19 cellular contexts compared by ENCODE assay signal in the genomic region with DNA sequence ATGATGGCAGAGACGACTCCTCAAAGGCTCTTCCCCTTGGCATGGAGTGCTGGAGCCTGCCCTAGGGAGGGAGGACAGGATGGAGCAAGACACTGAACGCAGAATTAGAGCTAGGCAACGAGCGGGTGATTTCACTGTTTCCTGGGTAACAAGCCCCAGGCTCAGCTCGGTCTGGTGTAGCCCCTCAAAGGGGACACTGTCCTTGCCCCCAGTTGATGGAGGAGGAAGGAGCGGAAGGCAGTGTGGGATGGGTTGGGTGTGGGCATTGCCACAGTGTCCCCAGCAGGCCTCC. TPM values are rescaled to one million over a fixed set of nuclear protein-coding genes. Genes with fewer than 3 reads are reported as not detected.
DNase-seq lines count a peak whose midpoint lies in the region; ATAC-seq, FAIRE-seq and TF ChIP-seq lines count a peak whose summit lies in the region.
"Had no signal": no experiment of that assay in that cellular context is flagged by ENCODE, and none has a peak within 500 bp of the region (broad histone marks: within the 10 kb centered on the region; RNA-seq: fewer than 3 reads in every experiment).

No MANE protein-coding gene starts in this region.

- CTCF ChIA-PET in HepG2 (lab: Yijun Ruan, JAX; ENCODE audit: low intra/inter-chr PET ratio, low total read pairs), result no interaction called here

- no peaks in the 10 kb centered on the region for H3K27me3 ChIP-seq in right lobe of liver
- no peaks in the 10 kb centered on the region; a peak in 1 of 5 replicates for H3K27me3 ChIP-seq in HepG2 (ENCODE audit: control insufficient read depth in 1 of 2, insufficient read depth in 2 of 2, low read length in 2 of 2)
- no peaks in the 10 kb centered on the region for H3K27me3 ChIP-seq in right atrium auricular region
- H3K27me3 ChIP-seq in psoas muscle (ENCODE audit: insufficient read depth in 3 of 3, low read length in 2 of 3), result no peaks in the 10 kb centered on the region
- H3K27me3 ChIP-seq: SJSA1 had no signal

- H3K9ac ChIP-seq in HepG2 (ENCODE audit: insufficient read depth, low read depth, low read length), result no peak overlapping the region

- no peak for DNase-seq in right lobe of liver
- no peak for DNase-seq in HepG2 (ENCODE audit: low spot score)
- peak; percentile 78 for DNase-seq in right atrium auricular region (ENCODE audit: low spot score)
- DNase-seq in psoas muscle, result peak; percentile 51 to 74
- no peak for DNase-seq in germinal center (ENCODE audit: low spot score)
- DNase-seq in NCI-H187 (lab: John Stamatoyannopoulos, UW), result no peak
- DNase-seq in DMS 273 (lab: John Stamatoyannopoulos, UW; ENCODE audit: unreplicated experiment), result no peak
- DNase-seq: activated CD4-positive, alpha-beta T cell treated with anti-CD3 and anti-CD28 coated beads, Interleukin-2, amount 10 ng/mL, durations not matched to agents 24 days and 14 days; activated T-cell treated with anti-CD3 and anti-CD28 coated beads, Interleukin-2, amount 50 U/mL, for 24 hours; CD8-positive, alpha-beta T cell; EL; GOT3; midbrain; NCI-H1694 treated with DMSO at 0.1 percent for 48 hours had no signal

- H3K4me1 ChIP-seq in right lobe of liver, result peaks cover 0 to 16% (median 2%) of the 10 kb centered on the region in 4 donors
- peaks cover 55% of the 10 kb centered on the region for H3K4me1 ChIP-seq in HepG2 (ENCODE audit: insufficient read depth, low read length)
- peaks cover 0 to 40% of the 10 kb centered on the region in 2 donors for H3K4me1 ChIP-seq in right atrium auricular region
- H3K4me1 ChIP-seq in psoas muscle, result peaks cover 15% of the 10 kb centered on the region

- H4K20me1 ChIP-seq in HepG2 (ENCODE audit: insufficient read depth, low read length), result no peaks in the 10 kb centered on the region

- no peak for TF ChIP-seq POLR2A in right lobe of liver (IDR thresholded peaks at IDR 0.05)
- TF ChIP-seq POLR2A in HepG2 (IDR thresholded peaks at IDR 0.05; ENCODE audit: insufficient read depth in 1 of 2, low read depth in 2 of 2, low read length in 2 of 2), result no peak

- WGBS in right lobe of liver (ENCODE audit: insufficient coverage, low coverage, low lambda C conversion rate, missing lambda C conversion rate), result 74% methylated on average over 4 of the region's 6 CpGs
- WGBS in HepG2 (ENCODE audit: low lambda C conversion rate), result 96% methylated on average over 6 of the region's 6 CpGs
- 65 to 76% (median 70%) methylated on average over 6 of the region's 6 CpGs for WGBS in psoas muscle, 3 donors

- TF ChIP-seq CTCF in right lobe of liver (IDR thresholded peaks at IDR 0.05) (no peak), HepG2 (CRISPR knock-in tag; IDR thresholded peaks at IDR 0.05) (no peak), right atrium auricular region (IDR thresholded peaks at IDR 0.05) (no peak), psoas muscle (IDR thresholded peaks at IDR 0.05) (no peak)

- no TSS peak for BruUV-seq in HepG2 (replicated peaks; lab: Mats Ljungman, UMichigan)

- no peak overlapping the region for H2AFZ ChIP-seq in HepG2 (ENCODE audit: low read length)

- no peak for TF ChIP-seq EP300 in HepG2 (IDR thresholded peaks at IDR 0.05; ENCODE audit: low read depth in 2 of 2, low read length in 2 of 2)
- no peak for TF ChIP-seq EP300 in HepG2 (CRISPR knock-in tag; IDR thresholded peaks at IDR 0.05; ENCODE audit: borderline replicate concordance)

- H3K4me2 ChIP-seq in HepG2 (ENCODE audit: low read depth, low read length), result no peak overlapping the region

- H3K4me3 ChIP-seq in right lobe of liver (no peak overlapping the region), HepG2 (replicated peaks in 1 of 3; ENCODE audit: insufficient read depth in 1 of 3, low read depth in 2 of 3, low read length in 3 of 3) (no peak overlapping the region), right atrium auricular region (no peak overlapping the region), psoas muscle (no peak overlapping the region)
- H3K4me3 ChIP-seq: GM12878, SJSA1 had no signal

- FAIRE-seq in HepG2 (lab: Jason Lieb, UNC), result no peak
- FAIRE-seq: A204.1, GM12878, islet of Langerhans had no signal

- intact Hi-C loops in right lobe of liver (cut with DNase I), result no loop called here
- intact Hi-C loops in HepG2 (cut with micrococcal nuclease; ENCODE audit: unreplicated experiment), result loop anchor here (5.0 kb wide), 1 partner anchor 33 kb away; a partner anchor contains a TSS
- intact Hi-C loops in psoas muscle (cut with DNase I), result no loop called here

- in situ Hi-C loops in HepG2 (cut with HindIII; ENCODE audit: extremely low pct_ligation_motif_present, low pct_unique_long_range_greater_than_20kb), result no loop called here

- TF ChIP-seq RAD21 in HepG2 (CRISPR knock-in tag; IDR thresholded peaks at IDR 0.05), result no peak

- no peaks in the 10 kb centered on the region for H3K9me3 ChIP-seq in right lobe of liver
- H3K9me3 ChIP-seq in HepG2 (ENCODE audit: low read length), result no peaks in the 10 kb centered on the region
- H3K9me3 ChIP-seq in right atrium auricular region, result no peaks in the 10 kb centered on the region
- no peaks in the 10 kb centered on the region for H3K9me3 ChIP-seq in psoas muscle
- H3K9me3 ChIP-seq: SJSA1 had no signal

- ATAC-seq in right lobe of liver (peak in 1 of 4 donors; percentile 7), HepG2 (no peak), psoas muscle (peak in 3 of 4 donors; percentile 38 to 61 (median 40)), HG03196 (IDR thresholded peaks at IDR 0.05; ENCODE audit: unreplicated experiment) (no peak)
- ATAC-seq: CD8-positive, alpha-beta T cell; GM12878 had no signal

- POLR2A ChIA-PET in HepG2 (lab: Yijun Ruan, JAX), result interaction anchor here (0.8 to 1.7 kb wide), 3 partner anchors 61 to 78 kb away, joined by 3 to 4 read pairs (median 4); a partner anchor contains a TSS

- H3K36me3 ChIP-seq in right lobe of liver, result no peaks in the 10 kb centered on the region
- H3K36me3 ChIP-seq in HepG2 (replicated peaks in 1 of 2; ENCODE audit: control insufficient read depth in 1 of 2, insufficient read depth in 2 of 2, low read length in 2 of 2), result no peaks in the 10 kb centered on the region
- no peaks in the 10 kb centered on the region for H3K36me3 ChIP-seq in right atrium auricular region
- no peaks in the 10 kb centered on the region for H3K36me3 ChIP-seq in psoas muscle (ENCODE audit: insufficient read depth in 1 of 2, low read depth in 1 of 2)
- H3K36me3 ChIP-seq: SJSA1 had no signal

- H3K79me2 ChIP-seq in HepG2 (ENCODE audit: insufficient read depth, low read length), result no peaks in the 10 kb centered on the region

- H3K27ac ChIP-seq in right lobe of liver (peak overlapping the region; percentile 85 to 100 (median 98)), HepG2 (ENCODE audit: extremely low read length, insufficient read depth, low read length) (no peak overlapping the region), right atrium auricular region (peak overlapping the region; percentile 84 to 87), psoas muscle (peak overlapping the region; percentile 73)

RNA-seq across cellular contexts. Expression of a gene that starts 31.5 kb away (rescaled TPM):
- total RNA-seq in right lobe of liver, result 10 to 100 TPM; 42.7 to 94.1 (median 71.0) TPM
- total RNA-seq in HepG2 (2016; rRNA removed; fragmentation: Illumina TruSeq; extraction: Trizol), result 13.4 and 36.4 TPM in 2 replicates
- total RNA-seq in HepG2 (2016; cell fraction: cytosol; rRNA removed; fragmentation: Illumina TruSeq; extraction: Trizol; ENCODE audit: low read depth), result 13.8 and 16.4 TPM in 2 replicates
- total RNA-seq in HepG2 (2016; cell fraction: insoluble cytoplasmic fraction; rRNA removed; fragmentation: Illumina TruSeq; extraction: Trizol), result 12.1 and 36.9 TPM in 2 replicates
- 20.3 and 20.7 TPM in 2 replicates for total RNA-seq in HepG2 (2016; cell fraction: membrane; rRNA removed; fragmentation: Illumina TruSeq; extraction: Trizol)
- total RNA-seq in HepG2 (2016; cell fraction: nucleus; rRNA removed; fragmentation: Illumina TruSeq; extraction: Trizol), result 47.6 and 57.6 TPM in 2 replicates
- 21.6 and 23.6 TPM in 2 replicates for polyA plus RNA-seq in HepG2 (2011; rRNA removed)
- 16.3 and 29.8 TPM in 2 replicates for polyA plus RNA-seq in HepG2 (2011; cell fraction: cytosol; rRNA removed)
- polyA plus RNA-seq in HepG2 (2011; cell fraction: nucleus; rRNA removed), result 231 and 320 TPM in 2 replicates
- 50.7 and 73.8 TPM in 2 replicates for polyA plus RNA-seq in HepG2 (2012)
- polyA plus RNA-seq in HepG2 (2016; cell fraction: cytosol; fragmentation: Illumina TruSeq; extraction: Trizol; ENCODE audit: low read depth), result 11.3 and 13.9 TPM in 2 replicates
- 16.7 and 22.9 TPM in 2 replicates for polyA plus RNA-seq in HepG2 (2016; cell fraction: insoluble cytoplasmic fraction; fragmentation: Illumina TruSeq; extraction: Trizol; ENCODE audit: low read depth)
- 13.9 and 14.3 TPM in 2 replicates for polyA plus RNA-seq in HepG2 (2016; cell fraction: membrane; fragmentation: Illumina TruSeq; extraction: Trizol; ENCODE audit: low read depth)
- polyA plus RNA-seq in HepG2 (2016; cell fraction: nucleus; fragmentation: Illumina TruSeq; extraction: Trizol; ENCODE audit: insufficient read depth, low read depth), result 136 and 145 TPM in 2 replicates
- polyA minus RNA-seq in HepG2 (2011; rRNA and poly(A)+ RNA removed; ENCODE audit: low replicate concordance), result 7.2 and 27.1 TPM in 2 replicates
- 22.9 and 24.2 TPM in 2 replicates for polyA minus RNA-seq in HepG2 (2011; cell fraction: cytosol; rRNA and poly(A)+ RNA removed)
- polyA minus RNA-seq in HepG2 (2011; cell fraction: nucleus; rRNA and poly(A)+ RNA removed), result 20.3 and 21.2 TPM in 2 replicates
- 10 to 100 TPM; 54.8 to 99.1 TPM for total RNA-seq in right atrium auricular region
- total RNA-seq in psoas muscle, result 10 to 100 TPM; 27.3 to 42.4 (median 34.3) TPM
- polyA plus RNA-seq in psoas muscle, result 10 to 100 TPM; 19.6 to 24.3 (median 22.8) TPM

RNA-seq across cellular contexts. Expression of a gene that starts 33.4 kb away (rescaled TPM):
- 1 to 10 TPM; 1.7 to 3.1 (median 2.1) TPM for total RNA-seq in right lobe of liver
- total RNA-seq in HepG2 (2016; rRNA removed; fragmentation: Illumina TruSeq; extraction: Trizol), result 3.8 and 5.5 TPM in 2 replicates
- 46.8 and 47.3 TPM in 2 replicates for total RNA-seq in HepG2 (2016; cell fraction: cytosol; rRNA removed; fragmentation: Illumina TruSeq; extraction: Trizol; ENCODE audit: low read depth)
- 2.3 and 7.7 TPM in 2 replicates for total RNA-seq in HepG2 (2016; cell fraction: insoluble cytoplasmic fraction; rRNA removed; fragmentation: Illumina TruSeq; extraction: Trizol)
- total RNA-seq in HepG2 (2016; cell fraction: membrane; rRNA removed; fragmentation: Illumina TruSeq; extraction: Trizol), result 11.8 and 13.0 TPM in 2 replicates
- total RNA-seq in HepG2 (2016; cell fraction: nucleus; rRNA removed; fragmentation: Illumina TruSeq; extraction: Trizol), result 6.5 and 8.4 TPM in 2 replicates
- 4.1 and 4.8 TPM in 2 replicates for polyA plus RNA-seq in HepG2 (2011; rRNA removed)
- polyA plus RNA-seq in HepG2 (2011; cell fraction: cytosol; rRNA removed), result 1.4 TPM in 2 replicates
- polyA plus RNA-seq in HepG2 (2011; cell fraction: nucleus; rRNA removed), result 17.6 and 21.2 TPM in 2 replicates
- 2.2 and 4.3 TPM in 2 replicates for polyA plus RNA-seq in HepG2 (2012)
- 0.32 and 0.43 TPM in 2 replicates for polyA plus RNA-seq in HepG2 (2016; cell fraction: cytosol; fragmentation: Illumina TruSeq; extraction: Trizol; ENCODE audit: low read depth)
- 2.2 and 2.4 TPM in 2 replicates for polyA plus RNA-seq in HepG2 (2016; cell fraction: insoluble cytoplasmic fraction; fragmentation: Illumina TruSeq; extraction: Trizol; ENCODE audit: low read depth)
- 0.74 and 0.84 TPM in 2 replicates for polyA plus RNA-seq in HepG2 (2016; cell fraction: membrane; fragmentation: Illumina TruSeq; extraction: Trizol; ENCODE audit: low read depth)
- 19.3 and 21.2 TPM in 2 replicates for polyA plus RNA-seq in HepG2 (2016; cell fraction: nucleus; fragmentation: Illumina TruSeq; extraction: Trizol; ENCODE audit: insufficient read depth, low read depth)
- 3.0 and 3.8 TPM in 2 replicates for polyA minus RNA-seq in HepG2 (2011; rRNA and poly(A)+ RNA removed; ENCODE audit: low replicate concordance)
- 1.8 and 4.1 TPM in 2 replicates for polyA minus RNA-seq in HepG2 (2011; cell fraction: cytosol; rRNA and poly(A)+ RNA removed)
- polyA minus RNA-seq in HepG2 (2011; cell fraction: nucleus; rRNA and poly(A)+ RNA removed), result 7.0 and 8.0 TPM in 2 replicates
- 1 to 10 TPM; 3.0 to 9.3 TPM for total RNA-seq in right atrium auricular region
- total RNA-seq in psoas muscle, result 1 to 10 TPM in 3 of 4 donors, under 1 TPM in 1; 0.71 to 1.9 (median 1.7) TPM
- polyA plus RNA-seq in psoas muscle, result 1 to 10 TPM in 2 of 3 donors, under 1 TPM in 1; 0.51 to 1.4 (median 1.2) TPM

RNA-seq across cellular contexts. Expression of a gene that starts 34.2 kb away (rescaled TPM):
- total RNA-seq in right lobe of liver (10 to 100 TPM in 4 of 6 experiments, 1 to 10 TPM in 2; 5.8 to 21.0 (median 14.4) TPM), HepG2 (2016; rRNA removed; fragmentation: Illumina TruSeq; extraction: Trizol) (24.7 and 24.9 TPM in 2 replicates), right atrium auricular region (10 to 100 TPM in 1 of 2 donors, 1 to 10 TPM in 1; 9.8 to 19.4 TPM), psoas muscle (10 to 100 TPM in 2 of 4 donors, 1 to 10 TPM in 2; 6.5 to 11.4 (median 8.7) TPM)
- 4.0 and 5.5 TPM in 2 replicates for total RNA-seq in HepG2 (2016; cell fraction: cytosol; rRNA removed; fragmentation: Illumina TruSeq; extraction: Trizol; ENCODE audit: low read depth)
- total RNA-seq in HepG2 (2016; cell fraction: insoluble cytoplasmic fraction; rRNA removed; fragmentation: Illumina TruSeq; extraction: Trizol), result 22.2 and 25.3 TPM in 2 replicates
- 15.6 and 15.7 TPM in 2 replicates for total RNA-seq in HepG2 (2016; cell fraction: membrane; rRNA removed; fragmentation: Illumina TruSeq; extraction: Trizol)
- total RNA-seq in HepG2 (2016; cell fraction: nucleus; rRNA removed; fragmentation: Illumina TruSeq; extraction: Trizol), result 18.9 and 20.0 TPM in 2 replicates
- polyA plus RNA-seq in HepG2 (2011; rRNA removed) (14.9 and 18.6 TPM in 2 replicates), psoas muscle (1 to 10 TPM; 1.7 to 6.4 (median 3.2) TPM)
- polyA plus RNA-seq in HepG2 (2011; cell fraction: cytosol; rRNA removed), result 10.0 and 12.5 TPM in 2 replicates
- 35.5 and 43.5 TPM in 2 replicates for polyA plus RNA-seq in HepG2 (2011; cell fraction: nucleus; rRNA removed)
- polyA plus RNA-seq in HepG2 (2012), result 20.5 and 25.8 TPM in 2 replicates
- polyA plus RNA-seq in HepG2 (2016; cell fraction: cytosol; fragmentation: Illumina TruSeq; extraction: Trizol; ENCODE audit: low read depth), result 3.1 and 3.8 TPM in 2 replicates
- 10.7 and 16.1 TPM in 2 replicates for polyA plus RNA-seq in HepG2 (2016; cell fraction: insoluble cytoplasmic fraction; fragmentation: Illumina TruSeq; extraction: Trizol; ENCODE audit: low read depth)
- polyA plus RNA-seq in HepG2 (2016; cell fraction: membrane; fragmentation: Illumina TruSeq; extraction: Trizol; ENCODE audit: low read depth), result 8.3 and 8.6 TPM in 2 replicates
- 19.8 and 20.3 TPM in 2 replicates for polyA plus RNA-seq in HepG2 (2016; cell fraction: nucleus; fragmentation: Illumina TruSeq; extraction: Trizol; ENCODE audit: insufficient read depth, low read depth)
- polyA minus RNA-seq in HepG2 (2011; rRNA and poly(A)+ RNA removed; ENCODE audit: low replicate concordance), result 7.0 and 54.0 TPM in 2 replicates
- polyA minus RNA-seq in HepG2 (2011; cell fraction: cytosol; rRNA and poly(A)+ RNA removed), result 16.7 and 20.3 TPM in 2 replicates
- 27.6 and 28.5 TPM in 2 replicates for polyA minus RNA-seq in HepG2 (2011; cell fraction: nucleus; rRNA and poly(A)+ RNA removed)

Comparison
In these comparisons a context has a peak if more than half of its experiments do, and no peak if none do; other contexts are left out.
1. ATAC-seq: peak in psoas muscle (3 of 4); none in HepG2 (single experiment) and HG03196 (single experiment).
2. DNase-seq: peak in right atrium auricular region (single experiment) and psoas muscle (2 of 2); none in right lobe of liver (0 of 3), HepG2 (single experiment), germinal center (single experiment), NCI-H187 (0 of 2) and DMS 273 (single experiment).